9 cellular contexts compared by ENCODE assay signal in genomic region chr5:137619191-137619870, GRCh38.
DNase-seq lines count a peak whose midpoint lies in the region; ATAC-seq, FAIRE-seq and TF ChIP-seq lines count a peak whose summit lies in the region.
"Had no signal": no experiment of that assay in that cellular context is flagged by ENCODE, and none has a peak within 500 bp of the region (broad histone marks: within the 10 kb centered on the region; RNA-seq: fewer than 3 reads in every experiment).

No MANE protein-coding gene starts in this region.

- H3K9ac ChIP-seq in K562 (ENCODE audit: insufficient read depth in 1 of 2, low read depth in 2 of 2, low read length in 2 of 2): no peak overlapping the region

- H3K4me1 ChIP-seq in K562 (replicated peaks in 1 of 2; ENCODE audit: control insufficient read depth in 2 of 2, insufficient read depth in 2 of 2, low read length in 2 of 2): no peaks in the 10 kb centered on the region
- peaks cover 14 to 21% of the 10 kb centered on the region in 2 donors for H3K4me1 ChIP-seq in lung (ENCODE audit: control insufficient read depth in 2 of 2, insufficient read depth in 2 of 2, low read length in 2 of 2)

- H3K9me1 ChIP-seq in K562 (ENCODE audit: control insufficient read depth, insufficient read depth, low read length): no peaks in the 10 kb centered on the region

- H3K27ac ChIP-seq in K562 (ENCODE audit: extremely low read depth, low read depth, low read length): no peak overlapping the region
- H3K27ac ChIP-seq in lung (ENCODE audit: low read depth in 1 of 2, low read length in 1 of 2): peak overlapping the region; percentile 75 to 88

- no TSS peak for BruUV-seq in K562 (replicated peaks; lab: Mats Ljungman, UMichigan)

- H3K27me3 ChIP-seq in K562 (ENCODE audit: control insufficient read depth in 2 of 2, insufficient read depth in 2 of 2, low read length in 2 of 2) (peaks cover 0 to 22% of the 10 kb centered on the region in 2 experiments; a peak in 2 of 5 replicates), lung (ENCODE audit: control insufficient read depth, insufficient read depth) (no peaks in the 10 kb centered on the region)

- 0 out of 2 replicates have a peak, but pooled peaks cover 7% of the 10 kb centered on the region for H4K20me1 ChIP-seq in K562 (replicated peaks; ENCODE audit: control insufficient read depth, insufficient read depth, low read length)

- DNase-seq in AG09319 (ENCODE audit: extremely low read depth, low read depth) (peak; percentile 68), NCI-H2029 treated with DMSO at 0.1 percent for 48 hours (lab: John Stamatoyannopoulos, UW) (peak; percentile 77), K562 (ENCODE audit: extremely low read depth in 1 of 4, low spot score in 3 of 4) (peak in 1 of 4 experiments; percentile 9), lung (ENCODE audit: low spot score) (peak; percentile 71)
- DNase-seq in stimulated activated CD4-positive, alpha-beta T cell treated with anti-CD3 and anti-CD28 coated beads, Interleukin-12 subunit alpha, Interleukin-12 subunit beta, amount 100 ng/mL, for 4 hours: no peak
- DNase-seq: DND-41 had no signal

- no peak overlapping the region for H3K4me3 ChIP-seq in K562
- H3K4me3 ChIP-seq in lung: no peak overlapping the region

- TF ChIP-seq CTCF in AG09319 (IDR thresholded peaks at IDR 0.05; ENCODE audit: low read depth, low read length): no peak
- no peak for TF ChIP-seq CTCF in K562 (IDR thresholded peaks at IDR 0.05 in 2 of 3, conservative IDR thresholded peaks at IDR 0.05 in 1 of 3; ENCODE audit: insufficient read depth in 2 of 3, low read depth in 1 of 3, low read length in 3 of 3)
- no peak for TF ChIP-seq CTCF in lung (IDR thresholded peaks at IDR 0.05; ENCODE audit: control extremely low read depth, extremely low read depth)

- no peak for TF ChIP-seq EP300 in K562 (IDR thresholded peaks at IDR 0.05; ENCODE audit: low read length)

- intact Hi-C loops in K562 (cut with micrococcal nuclease): no loop called here

- no peak for TF ChIP-seq RAD21 in K562 (CRISPR knock-in tag; conservative IDR thresholded peaks at IDR 0.05 in 1 of 2, IDR thresholded peaks at IDR 0.05 in 1 of 2)

- no peaks in the 10 kb centered on the region for H3K79me2 ChIP-seq in K562 (ENCODE audit: control insufficient read depth, insufficient read depth, low read length)

- FAIRE-seq in K562 (lab: Jason Lieb, UNC): no peak

- CTCF ChIA-PET in K562 (lab: Yijun Ruan, JAX; ENCODE audit: low intra/inter-chr PET ratio): no interaction called here

- WGBS in K562 (ENCODE audit: insufficient coverage, low coverage, missing lambda C conversion rate): under 1% methylated on average over 12 of the region's 12 CpGs
- 61 to 80% methylated on average over 12 of the region's 12 CpGs for WGBS in lung, 2 donors

- POLR2A ChIA-PET in K562 (lab: Yijun Ruan, JAX): interaction anchor here (1.1 kb wide), 1 partner anchor 87 kb away, joined by 3 read pairs; no protein-coding TSS in a partner anchor

- no peak for TF ChIP-seq POLR2A in K562 (conservative IDR thresholded peaks at IDR 0.05)

- in situ Hi-C loops in K562 (cut with MboI): no loop called here

- H3K9me3 ChIP-seq in K562 (replicated peaks; ENCODE audit: control insufficient read depth, insufficient read depth, low read depth, low read length): no peaks in the 10 kb centered on the region
- no peaks in the 10 kb centered on the region for H3K9me3 ChIP-seq in lung (ENCODE audit: control insufficient read depth in 2 of 2, insufficient read depth in 1 of 2, low read length in 1 of 2)

- H3K36me3 ChIP-seq in K562 (ENCODE audit: control insufficient read depth, insufficient read depth, low read length) (no peaks in the 10 kb centered on the region), lung (ENCODE audit: control insufficient read depth in 2 of 2, insufficient read depth in 2 of 2, low read length in 2 of 2) (peaks cover 2 to 3% of the 10 kb centered on the region in 2 donors)

- no peak overlapping the region for H2AFZ ChIP-seq in K562 (ENCODE audit: low read depth, low read length)

- ATAC-seq in K562: no peak
- ATAC-seq in lung (ENCODE audit: insufficient read depth, low FRiP score): peak; percentile 63
- ATAC-seq in HG02885 (IDR thresholded peaks at IDR 0.05; ENCODE audit: poor library complexity, unreplicated experiment): no peak
- ATAC-seq in GM21515 (IDR thresholded peaks at IDR 0.05; ENCODE audit: unreplicated experiment): no peak
- no peak for ATAC-seq in HG03460 (IDR thresholded peaks at IDR 0.05; ENCODE audit: unreplicated experiment)

- no peak overlapping the region for H3K4me2 ChIP-seq in K562 (ENCODE audit: insufficient read depth, low read length)

TF ChIP-seq in K562, 482 proteins besides CTCF, POLR2A, EP300 and RAD21 (continues in another document):
- TF ChIP-seq BHLHE40 (IDR thresholded peaks at IDR 0.05; ENCODE audit: low read length) (no peak), CHD1 (IDR thresholded peaks at IDR 0.05; ENCODE audit: low read length) (no peak), FOXA1 (IDR thresholded peaks at IDR 0.05; ENCODE audit: borderline replicate concordance) (no peak), TSHZ1 (CRISPR knock-in tag; IDR thresholded peaks at IDR 0.05) (no peak), CBFA2T3 (IDR thresholded peaks at IDR 0.05) (no peak), NCOA2 (IDR thresholded peaks at IDR 0.05; ENCODE audit: partially characterized antibody in 2 of 2) (no peak), SLC30A9 (CRISPR knock-in tag; IDR thresholded peaks at IDR 0.05) (no peak), ZNF740 (CRISPR knock-in tag; IDR thresholded peaks at IDR 0.05) (no peak), ZNF740 (tag; IDR thresholded peaks at IDR 0.05) (no peak), TBP (optimal IDR thresholded peaks at IDR 0.05; ENCODE audit: low read depth, low read length) (no peak), USF2 (CRISPR knock-in tag; IDR thresholded peaks at IDR 0.05) (0 out of 2 replicates have a peak, but pooled peaks have one; percentile 9), CBFB (CRISPR knock-in tag; IDR thresholded peaks at IDR 0.05) (no peak), POLR2AphosphoS5 (IDR thresholded peaks at IDR 0.05; ENCODE audit: control insufficient read depth, insufficient read depth, low read depth, low read length) (no peak), UBTF (IDR thresholded peaks at IDR 0.05; ENCODE audit: borderline replicate concordance in 1 of 2, low read depth in 2 of 2, low read length in 2 of 2) (no peak), SMAD3 (CRISPR knock-in tag; conservative IDR thresholded peaks at IDR 0.05) (no peak)
